Comparison of ENCODE assay signal across 10 cellular contexts in the genomic region with DNA sequence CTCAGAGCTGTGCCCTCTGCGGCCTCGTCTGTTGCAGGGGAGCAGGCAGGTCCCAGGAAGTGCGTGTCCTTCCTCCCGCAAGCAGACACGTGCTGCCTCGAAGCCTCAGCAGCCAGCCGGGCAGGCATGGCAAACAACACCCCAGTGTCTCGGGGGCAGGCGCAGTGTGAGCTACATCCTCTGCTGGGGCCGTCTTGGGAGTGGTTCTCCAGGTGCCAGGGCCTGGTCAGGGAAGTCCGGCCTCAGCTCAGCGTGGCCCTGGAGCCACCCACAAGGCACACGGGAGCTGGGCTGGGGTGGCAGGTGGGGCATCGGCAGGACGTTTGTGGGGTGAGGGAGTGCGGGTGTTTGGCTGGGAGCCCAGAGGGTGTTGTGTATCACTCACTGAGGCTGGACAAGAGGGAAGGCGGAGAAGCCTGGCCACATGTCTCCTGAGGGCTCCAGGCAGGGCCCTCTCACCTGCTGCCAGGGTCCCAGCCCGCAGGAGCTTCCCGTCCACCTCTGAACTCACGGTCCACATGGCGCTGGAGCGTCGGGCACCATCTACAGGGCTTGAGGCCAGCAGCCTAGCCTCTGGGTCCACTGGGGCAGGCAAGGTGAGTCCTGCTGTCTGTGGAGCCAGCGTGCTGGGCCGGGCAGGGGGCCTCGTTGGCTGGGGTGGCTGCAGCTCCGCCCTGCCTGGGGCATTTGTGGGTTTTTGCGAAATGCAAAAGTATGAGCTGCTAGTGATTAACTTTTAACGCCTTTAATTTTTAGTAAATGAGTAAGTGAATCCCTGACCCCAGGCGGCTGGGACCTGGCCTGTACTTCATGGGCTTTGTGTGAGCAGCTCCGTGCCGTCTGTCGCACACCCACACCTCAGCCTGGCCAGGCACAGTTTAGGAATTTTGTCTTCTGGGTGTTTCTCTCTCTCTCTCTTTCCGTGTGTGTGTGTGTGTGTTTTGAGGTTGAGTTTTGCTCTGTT. TPM values are rescaled to one million over a fixed set of nuclear protein-coding genes. Genes with fewer than 3 reads are reported as not detected.
DNase-seq lines count a peak whose midpoint lies in the region; TF ChIP-seq lines count a peak whose summit lies in the region.
"Had no signal": no experiment of that assay in that cellular context is flagged by ENCODE, and none has a peak within 500 bp of the region (broad histone marks: within the 10 kb centered on the region; RNA-seq: fewer than 3 reads in every experiment).

No MANE protein-coding gene starts in this region.

- TF ChIP-seq CTCF in osteoblast (IDR thresholded peaks at IDR 0.05; ENCODE audit: extremely low read depth, low read depth, low read length) = no peak

- H2AFZ ChIP-seq in osteoblast (ENCODE audit: low read length) = no peak overlapping the region

- no peak overlapping the region for H3K4me2 ChIP-seq in osteoblast (ENCODE audit: insufficient read depth, low read length)

- H3K4me3 Mint-ChIP-seq in T-helper 2 cell treated with Interferon-gamma antibody and Interleukin-4, amounts not matched to agents 5 μg/mL and 100 μg/mL, for 36 hours = peak overlapping the region; percentile 67

- H3K27me3 ChIP-seq in effector memory CD4-positive, alpha-beta T cell (replicated peaks; ENCODE audit: control insufficient read depth, insufficient read depth, low read length, poor library complexity, severe bottlenecking) = no peaks in the 10 kb centered on the region
- H3K27me3 ChIP-seq in osteoblast (ENCODE audit: insufficient read depth, low read length) = no peaks in the 10 kb centered on the region

- H3K36me3 ChIP-seq in effector memory CD4-positive, alpha-beta T cell (ENCODE audit: control insufficient read depth, insufficient read depth, low read length) = peaks cover 43% of the 10 kb centered on the region
- H3K36me3 ChIP-seq in osteoblast (ENCODE audit: insufficient read depth, low read length) = peaks cover 60% of the 10 kb centered on the region

- H3K27ac Mint-ChIP-seq in T-helper 2 cell treated with Interferon-gamma antibody and Interleukin-4, amounts not matched to agents 5 μg/mL and 100 μg/mL, for 36 hours = peak overlapping the region; percentile 77

- DNase-seq in DMS 273 (lab: John Stamatoyannopoulos, UW; ENCODE audit: unreplicated experiment) (peak; percentile 29), DMS 273 treated with DMSO at 0.1 percent for 48 hours (lab: John Stamatoyannopoulos, UW) (no peak), osteoblast (ENCODE audit: insufficient read length, low spot score, missing footprints) (peak; percentile 80), NCI-H187 treated with DMSO at 0.1 percent for 48 hours (lab: John Stamatoyannopoulos, UW) (no peak), NCI-H69 (lab: John Stamatoyannopoulos, UW) (no peak), NCI-H345 treated with DMSO at 0.1 percent for 48 hours (lab: John Stamatoyannopoulos, UW; ENCODE audit: unreplicated experiment) (no peak)
- DNase-seq in T-helper 2 cell treated with Interferon-gamma antibody and Interleukin-4, amounts not matched to agents 5 μg/mL and 100 μg/mL, for 36 hours (ENCODE audit: low spot score) = no peak
- DNase-seq in effector memory CD4-positive, alpha-beta T cell = peak; percentile 49 to 67 (median 51)
- DNase-seq: GF-D8 had no signal

- no peaks in the 10 kb centered on the region for H3K9me3 Mint-ChIP-seq in T-helper 2 cell treated with Interferon-gamma antibody and Interleukin-4, amounts not matched to agents 5 μg/mL and 100 μg/mL, for 36 hours

- H4K20me1 ChIP-seq in osteoblast (ENCODE audit: insufficient read depth, low read length) = peaks cover 25% of the 10 kb centered on the region

- no peak overlapping the region for H3K4me3 ChIP-seq in effector memory CD4-positive, alpha-beta T cell (ENCODE audit: insufficient read depth, low read depth, low read length, poor library complexity, severe bottlenecking)
- H3K4me3 ChIP-seq in osteoblast (ENCODE audit: insufficient read depth, low read length) = no peak overlapping the region

- no peaks in the 10 kb centered on the region for H3K27me3 Mint-ChIP-seq in T-helper 2 cell treated with Interferon-gamma antibody and Interleukin-4, amounts not matched to agents 5 μg/mL and 100 μg/mL, for 36 hours (ENCODE audit: low read depth)

- peaks cover 40% of the 10 kb centered on the region for H3K4me1 ChIP-seq in effector memory CD4-positive, alpha-beta T cell (ENCODE audit: control insufficient read depth, insufficient read depth, low read length, poor library complexity, severe bottlenecking)
- H3K4me1 ChIP-seq in osteoblast (ENCODE audit: insufficient read depth, low read length) = no peaks in the 10 kb centered on the region

- H3K9me3 ChIP-seq in effector memory CD4-positive, alpha-beta T cell (ENCODE audit: control insufficient read depth, low read length) = no peaks in the 10 kb centered on the region
- H3K9me3 ChIP-seq in osteoblast (ENCODE audit: low read depth, low read length) = peaks cover 7% of the 10 kb centered on the region

- H3K4me1 Mint-ChIP-seq in T-helper 2 cell treated with Interferon-gamma antibody and Interleukin-4, amounts not matched to agents 5 μg/mL and 100 μg/mL, for 36 hours (ENCODE audit: low read depth) = peaks cover 25% of the 10 kb centered on the region

- peaks cover 64% of the 10 kb centered on the region for H3K79me2 ChIP-seq in osteoblast (ENCODE audit: insufficient read depth, low read length)

- peaks cover 28% of the 10 kb centered on the region for H3K36me3 Mint-ChIP-seq in T-helper 2 cell treated with Interferon-gamma antibody and Interleukin-4, amounts not matched to agents 5 μg/mL and 100 μg/mL, for 36 hours (ENCODE audit: low read depth)

- peak overlapping the region; percentile 61 for H3K27ac ChIP-seq in effector memory CD4-positive, alpha-beta T cell (ENCODE audit: insufficient read depth, low read length, poor library complexity, severe bottlenecking)
- H3K27ac ChIP-seq in osteoblast (ENCODE audit: low read depth, low read length) = no peak overlapping the region
- H3K27ac ChIP-seq: 22Rv1 had no signal

RNA-seq across cellular contexts. Expression of gene UVSSA, which starts 17.3 kb away (rescaled TPM):
- total RNA-seq in osteoblast = 12.7 and 14.8 TPM in 2 replicates

RNA-seq across cellular contexts. Expression of gene MAEA, which starts 40.0 kb away (rescaled TPM):
- 55.7 and 70.6 TPM in 2 replicates for total RNA-seq in osteoblast

Comparison
In these comparisons a context has a peak if more than half of its experiments do, and no peak if none do; other contexts are left out.
1. DNase-seq: peak in DMS 273 (single experiment), effector memory CD4-positive, alpha-beta T cell (3 of 3) and osteoblast (single experiment); none in DMS 273 treated with DMSO at 0.1 percent for 48 hours (single experiment), T-helper 2 cell treated with Interferon-gamma antibody and Interleukin-4, amounts not matched to agents 5 μg/mL and 100 μg/mL, for 36 hours (single experiment), NCI-H187 treated with DMSO at 0.1 percent for 48 hours (single experiment), NCI-H69 (single experiment) and NCI-H345 treated with DMSO at 0.1 percent for 48 hours (single experiment).